ENCODE assay signal across 11 cellular contexts in genomic region chr3:42846682-42847522, GRCh38. TPM values are rescaled to one million over a fixed set of nuclear protein-coding genes. Genes with fewer than 3 reads are reported as not detected.
DNase-seq lines count a peak whose midpoint lies in the region; ATAC-seq, FAIRE-seq and TF ChIP-seq lines count a peak whose summit lies in the region.
"Had no signal": no experiment of that assay in that cellular context is flagged by ENCODE, and none has a peak within 500 bp of the region (broad histone marks: within the 10 kb centered on the region; RNA-seq: fewer than 3 reads in every experiment).

No MANE protein-coding gene starts in this region.

- H3K9me3 Mint-ChIP-seq in MCF 10A (ENCODE audit: unreplicated experiment) (no peaks in the 10 kb centered on the region), T-cell (no peaks in the 10 kb centered on the region)

- H3K27ac Mint-ChIP-seq in MCF 10A (ENCODE audit: low read depth, unreplicated experiment) = no peak overlapping the region
- peak overlapping the region in 1 of 2 donors; percentile 70 for H3K27ac Mint-ChIP-seq in T-cell

- no TSS peak for BruUV-seq in MCF 10A (replicated peaks; lab: Mats Ljungman, UMichigan)
- BruUV-seq in HepG2 (replicated peaks; lab: Mats Ljungman, UMichigan) = no TSS peak

- TF ChIP-seq CTCF in breast epithelium (IDR thresholded peaks at IDR 0.05) (no peak), MCF 10A (IDR thresholded peaks at IDR 0.05; ENCODE audit: unreplicated experiment) (no peak), HepG2 (CRISPR knock-in tag; IDR thresholded peaks at IDR 0.05) (no peak), uterus (IDR thresholded peaks at IDR 0.05) (no peak)

- no peaks in the 10 kb centered on the region for H3K36me3 ChIP-seq in breast epithelium
- H3K36me3 ChIP-seq in HepG2 (replicated peaks in 1 of 2; ENCODE audit: control insufficient read depth in 1 of 2, insufficient read depth in 2 of 2, low read length in 2 of 2) = no peaks in the 10 kb centered on the region
- no peaks in the 10 kb centered on the region for H3K36me3 ChIP-seq in uterus
- H3K36me3 ChIP-seq: BE2C had no signal

- POLR2A ChIA-PET in MCF 10A (lab: Yijun Ruan, JAX) (no interaction called here), T-cell (lab: Charles Lee) (no interaction called here), HepG2 (lab: Yijun Ruan, JAX) (interaction anchor here (0.6 to 1.7 kb wide), 4 partner anchors 9 to 42 kb away, joined by 3 to 5 read pairs (median 4); partner anchors contain the start of gene CYP8B1)

- H3K27me3 Mint-ChIP-seq in MCF 10A (ENCODE audit: insufficient read depth, unreplicated experiment) (no peaks in the 10 kb centered on the region), T-cell (no peaks in the 10 kb centered on the region)

- H3K27ac ChIP-seq in breast epithelium (peak overlapping the region; percentile 11 to 84), HepG2 (ENCODE audit: extremely low read length, insufficient read depth, low read length) (peak overlapping the region; percentile 51), uterus (peak overlapping the region; percentile 54 to 62)

- 0 out of 2 replicates have a peak overlapping the region, but pooled peaks have one; percentile 23 for H3K9ac ChIP-seq in HepG2 (ENCODE audit: insufficient read depth, low read depth, low read length)

- CTCF ChIA-PET in MCF 10A (lab: Yijun Ruan, JAX) = interaction anchor here (1.8 kb wide), 1 partner anchor 15 kb away, joined by 5 read pairs; no protein-coding TSS in a partner anchor
- CTCF ChIA-PET in T-cell (lab: Charles Lee) = no interaction called here
- CTCF ChIA-PET in HepG2 (lab: Yijun Ruan, JAX; ENCODE audit: low intra/inter-chr PET ratio, low total read pairs) = no interaction called here

- ATAC-seq in T-cell (replicated peaks in 1 of 4) (peak in 3 of 4 experiments; percentile 48 to 64 (median 56)), HepG2 (peak; percentile 86), GM21423 (IDR thresholded peaks at IDR 0.05; ENCODE audit: unreplicated experiment) (no peak)
- ATAC-seq: left colon had no signal

- no peaks in the 10 kb centered on the region for H3K79me2 ChIP-seq in HepG2 (ENCODE audit: insufficient read depth, low read length)

- H3K9me3 ChIP-seq in breast epithelium = no peaks in the 10 kb centered on the region
- H3K9me3 ChIP-seq in HepG2 (ENCODE audit: low read length) = no peaks in the 10 kb centered on the region
- no peaks in the 10 kb centered on the region for H3K9me3 ChIP-seq in uterus
- H3K9me3 ChIP-seq: BE2C had no signal

- H3K4me2 ChIP-seq in HepG2 (ENCODE audit: low read depth, low read length) = peak overlapping the region; percentile 59

- H3K4me1 Mint-ChIP-seq in MCF 10A (ENCODE audit: insufficient read depth, unreplicated experiment) = peaks cover 11% of the 10 kb centered on the region
- peaks cover 13 to 14% (median 14%) of the 10 kb centered on the region in 3 donors for H3K4me1 Mint-ChIP-seq in T-cell

- H3K36me3 Mint-ChIP-seq in MCF 10A (ENCODE audit: insufficient read depth, unreplicated experiment) (no peaks in the 10 kb centered on the region), T-cell (no peaks in the 10 kb centered on the region)

- DNase-seq in breast epithelium (ENCODE audit: low spot score in 2 of 2) (no peak), MCF 10A (ENCODE audit: unreplicated experiment) (no peak), T-cell (peak in 10 of 34 experiments; percentile 3 to 47 (median 8)), HepG2 (ENCODE audit: low spot score) (peak; percentile 70), uterus (no peak), NCI-H446 (lab: John Stamatoyannopoulos, UW) (no peak), middle frontal gyrus (ENCODE audit: extremely low spot score, low spot score) (no peak)
- DNase-seq: BE2C had no signal

- peak overlapping the region; percentile 21 for H2AFZ ChIP-seq in HepG2 (ENCODE audit: low read length)

- 43% methylated on average over 5 of the region's 5 CpGs for WGBS in HepG2 (ENCODE audit: low lambda C conversion rate)

- no peaks in the 10 kb centered on the region for H4K20me1 ChIP-seq in HepG2 (ENCODE audit: insufficient read depth, low read length)

- H3K4me1 ChIP-seq in breast epithelium (no peaks in the 10 kb centered on the region), HepG2 (ENCODE audit: insufficient read depth, low read length) (peaks cover 84% of the 10 kb centered on the region), uterus (peaks cover 5% of the 10 kb centered on the region in 2 donors)
- H3K4me1 ChIP-seq: BE2C had no signal

- H3K4me3 ChIP-seq in breast epithelium (no peak overlapping the region), HepG2 (replicated peaks in 1 of 3; ENCODE audit: insufficient read depth in 1 of 3, low read depth in 2 of 3, low read length in 3 of 3) (peak overlapping the region in 1 of 3 experiments; percentile 23; a peak in 1 of 6 replicates), uterus (no peak overlapping the region)

- no peak for TF ChIP-seq POLR2A in breast epithelium (IDR thresholded peaks at IDR 0.05)
- TF ChIP-seq POLR2A in HepG2 (IDR thresholded peaks at IDR 0.05; ENCODE audit: insufficient read depth in 1 of 2, low read depth in 2 of 2, low read length in 2 of 2) = no peak
- TF ChIP-seq POLR2A in uterus (IDR thresholded peaks at IDR 0.05) = no peak

- no peak overlapping the region for H3K4me3 Mint-ChIP-seq in MCF 10A (ENCODE audit: unreplicated experiment)
- peak overlapping the region in 1 of 3 donors; percentile 1 for H3K4me3 Mint-ChIP-seq in T-cell

- intact Hi-C loops in breast epithelium (cut with DNase I; ENCODE audit: low total_unique reads) = no loop called here
- intact Hi-C loops in MCF 10A (cut with micrococcal nuclease) = no loop called here
- intact Hi-C loops in HepG2 (cut with micrococcal nuclease; ENCODE audit: unreplicated experiment) = no loop called here
- intact Hi-C loops in uterus (cut with DNase I; ENCODE audit: low total_unique reads) = no loop called here

- TF ChIP-seq EP300 in HepG2 (IDR thresholded peaks at IDR 0.05; ENCODE audit: low read depth in 2 of 2, low read length in 2 of 2) (peak in 1 of 2 experiments; percentile 70; a peak in 2 of 4 replicates), HepG2 (CRISPR knock-in tag; IDR thresholded peaks at IDR 0.05; ENCODE audit: borderline replicate concordance) (no peak; the same call in 1 of the 2 replicates)

- H3K27me3 ChIP-seq in breast epithelium (no peaks in the 10 kb centered on the region), HepG2 (ENCODE audit: control insufficient read depth in 1 of 2, insufficient read depth in 2 of 2, low read length in 2 of 2) (no peaks in the 10 kb centered on the region), uterus (no peaks in the 10 kb centered on the region)
- H3K27me3 ChIP-seq: BE2C had no signal

- in situ Hi-C loops in HepG2 (cut with HindIII; ENCODE audit: extremely low pct_ligation_motif_present, low pct_unique_long_range_greater_than_20kb) = loop anchor here (25.0 kb wide), 1 partner anchor 610 kb away; no protein-coding TSS in a partner anchor

- peak; percentile 78 for FAIRE-seq in HepG2 (lab: Jason Lieb, UNC)

- no peak for TF ChIP-seq RAD21 in HepG2 (CRISPR knock-in tag; IDR thresholded peaks at IDR 0.05)

RNA-seq across cellular contexts. Expression of gene CYP8B1, which starts 28.8 kb away (rescaled TPM):
- total RNA-seq in breast epithelium (not detected), MCF 10A (2022) (not detected in 2 replicates), T-cell (under 1 TPM in 3 of 5 donors, not detected in 2; 0.09 to 0.23 (median 0.13) TPM), HepG2 (2016; rRNA removed; fragmentation: Illumina TruSeq; extraction: Trizol) (0.58 and 0.90 TPM in 2 replicates), uterus (not detected)
- total RNA-seq in HepG2 (2016; cell fraction: cytosol; rRNA removed; fragmentation: Illumina TruSeq; extraction: Trizol; ENCODE audit: low read depth) = 0.20 and 0.26 TPM in 2 replicates
- total RNA-seq in HepG2 (2016; cell fraction: insoluble cytoplasmic fraction; rRNA removed; fragmentation: Illumina TruSeq; extraction: Trizol) = 0.41 and 0.79 TPM in 2 replicates
- total RNA-seq in HepG2 (2016; cell fraction: membrane; rRNA removed; fragmentation: Illumina TruSeq; extraction: Trizol) = 0.25 and 0.41 TPM in 2 replicates
- 1.2 and 1.7 TPM in 2 replicates for total RNA-seq in HepG2 (2016; cell fraction: nucleus; rRNA removed; fragmentation: Illumina TruSeq; extraction: Trizol)
- polyA plus RNA-seq in HepG2 (2011; rRNA removed) = 2.0 and 2.8 TPM in 2 replicates
- polyA plus RNA-seq in HepG2 (2011; cell fraction: cytosol; rRNA removed) = 1.5 and 2.3 TPM in 2 replicates
- polyA plus RNA-seq in HepG2 (2011; cell fraction: nucleus; rRNA removed) = 0.79 and 1.8 TPM in 2 replicates
- polyA plus RNA-seq in HepG2 (2012) = 2.6 and 4.9 TPM in 2 replicates
- polyA plus RNA-seq in HepG2 (2016; cell fraction: cytosol; fragmentation: Illumina TruSeq; extraction: Trizol; ENCODE audit: low read depth) = 0.12 and 0.17 TPM in 2 replicates
- 0.52 and 0.73 TPM in 2 replicates for polyA plus RNA-seq in HepG2 (2016; cell fraction: insoluble cytoplasmic fraction; fragmentation: Illumina TruSeq; extraction: Trizol; ENCODE audit: low read depth)
- polyA plus RNA-seq in HepG2 (2016; cell fraction: membrane; fragmentation: Illumina TruSeq; extraction: Trizol; ENCODE audit: low read depth) = 0.31 and 0.44 TPM in 2 replicates
- polyA plus RNA-seq in HepG2 (2016; cell fraction: nucleus; fragmentation: Illumina TruSeq; extraction: Trizol; ENCODE audit: insufficient read depth, low read depth) = 1.5 and 2.0 TPM in 2 replicates
- 4.2 TPM in 1 of 2 replicates, not detected in the other for polyA minus RNA-seq in HepG2 (2011; rRNA and poly(A)+ RNA removed; ENCODE audit: low replicate concordance)
- polyA minus RNA-seq in HepG2 (2011; cell fraction: cytosol; rRNA and poly(A)+ RNA removed) = 2.0 and 3.6 TPM in 2 replicates
- 2.4 and 2.6 TPM in 2 replicates for polyA minus RNA-seq in HepG2 (2011; cell fraction: nucleus; rRNA and poly(A)+ RNA removed)
- total RNA-seq: left colon, urinary bladder had no signal

RNA-seq across cellular contexts. Expression of gene ACKR2, which starts 37.7 kb away (rescaled TPM):
- 10 to 100 TPM in 1 of 3 donors, 1 to 10 TPM in 2; 1.8 to 15.8 (median 6.9) TPM for total RNA-seq in breast epithelium
- total RNA-seq in MCF 10A (2022) = 0.42 and 0.61 TPM in 2 replicates
- total RNA-seq in T-cell = 1 to 10 TPM in 2 of 5 donors, under 1 TPM in 2, not detected in 1; 0.20 to 1.2 (median 0.80) TPM
- total RNA-seq in HepG2 (2016; rRNA removed; fragmentation: Illumina TruSeq; extraction: Trizol) = 1.1 TPM in 2 replicates
- total RNA-seq in HepG2 (2016; cell fraction: cytosol; rRNA removed; fragmentation: Illumina TruSeq; extraction: Trizol; ENCODE audit: low read depth) = 0.62 and 2.0 TPM in 2 replicates
- total RNA-seq in HepG2 (2016; cell fraction: insoluble cytoplasmic fraction; rRNA removed; fragmentation: Illumina TruSeq; extraction: Trizol) = 0.64 and 0.71 TPM in 2 replicates
- 1.1 and 1.2 TPM in 2 replicates for total RNA-seq in HepG2 (2016; cell fraction: membrane; rRNA removed; fragmentation: Illumina TruSeq; extraction: Trizol)
- 1.1 and 2.7 TPM in 2 replicates for total RNA-seq in HepG2 (2016; cell fraction: nucleus; rRNA removed; fragmentation: Illumina TruSeq; extraction: Trizol)
- polyA plus RNA-seq in HepG2 (2011; rRNA removed) = 1.9 and 2.6 TPM in 2 replicates
- polyA plus RNA-seq in HepG2 (2011; cell fraction: cytosol; rRNA removed) = 0.87 and 1.3 TPM in 2 replicates
- 1.9 and 2.1 TPM in 2 replicates for polyA plus RNA-seq in HepG2 (2011; cell fraction: nucleus; rRNA removed)
- polyA plus RNA-seq in HepG2 (2012) = 1.4 and 1.8 TPM in 2 replicates
- polyA plus RNA-seq in HepG2 (2016; cell fraction: cytosol; fragmentation: Illumina TruSeq; extraction: Trizol; ENCODE audit: low read depth) = 0.19 and 0.42 TPM in 2 replicates
- polyA plus RNA-seq in HepG2 (2016; cell fraction: insoluble cytoplasmic fraction; fragmentation: Illumina TruSeq; extraction: Trizol; ENCODE audit: low read depth) = 0.44 and 0.74 TPM in 2 replicates
- polyA plus RNA-seq in HepG2 (2016; cell fraction: membrane; fragmentation: Illumina TruSeq; extraction: Trizol; ENCODE audit: low read depth) = 0.29 and 0.34 TPM in 2 replicates
- polyA plus RNA-seq in HepG2 (2016; cell fraction: nucleus; fragmentation: Illumina TruSeq; extraction: Trizol; ENCODE audit: insufficient read depth, low read depth) = 0.83 and 1.5 TPM in 2 replicates
- 0.05 and 6.0 TPM in 2 replicates for polyA minus RNA-seq in HepG2 (2011; rRNA and poly(A)+ RNA removed; ENCODE audit: low replicate concordance)
- polyA minus RNA-seq in HepG2 (2011; cell fraction: cytosol; rRNA and poly(A)+ RNA removed) = 3.0 and 3.5 TPM in 2 replicates
- 3.5 and 6.0 TPM in 2 replicates for polyA minus RNA-seq in HepG2 (2011; cell fraction: nucleus; rRNA and poly(A)+ RNA removed)
- total RNA-seq in uterus = 1 to 10 TPM; 1.5 to 8.7 (median 4.7) TPM

RNA-seq across cellular contexts. Expression of gene HIGD1A, which starts 42.6 kb away (rescaled TPM):
- total RNA-seq in breast epithelium = 100 to 1,000 TPM; 131 to 185 (median 148) TPM
- 140 and 161 TPM in 2 replicates for total RNA-seq in MCF 10A (2022)
- total RNA-seq in T-cell = 10 to 100 TPM; 17.3 to 27.8 (median 24.3) TPM
- total RNA-seq in HepG2 (2016; rRNA removed; fragmentation: Illumina TruSeq; extraction: Trizol) = 253 and 379 TPM in 2 replicates
- total RNA-seq in HepG2 (2016; cell fraction: cytosol; rRNA removed; fragmentation: Illumina TruSeq; extraction: Trizol; ENCODE audit: low read depth) = 47.7 and 48.6 TPM in 2 replicates
- total RNA-seq in HepG2 (2016; cell fraction: insoluble cytoplasmic fraction; rRNA removed; fragmentation: Illumina TruSeq; extraction: Trizol) = 250 and 416 TPM in 2 replicates
- 136 and 157 TPM in 2 replicates for total RNA-seq in HepG2 (2016; cell fraction: membrane; rRNA removed; fragmentation: Illumina TruSeq; extraction: Trizol)
- 98.8 and 101 TPM in 2 replicates for total RNA-seq in HepG2 (2016; cell fraction: nucleus; rRNA removed; fragmentation: Illumina TruSeq; extraction: Trizol)
- 175 and 222 TPM in 2 replicates for polyA plus RNA-seq in HepG2 (2011; rRNA removed)
- 84.7 and 175 TPM in 2 replicates for polyA plus RNA-seq in HepG2 (2011; cell fraction: cytosol; rRNA removed)
- 20.5 and 47.2 TPM in 2 replicates for polyA plus RNA-seq in HepG2 (2011; cell fraction: nucleus; rRNA removed)
- 196 and 210 TPM in 2 replicates for polyA plus RNA-seq in HepG2 (2012)
- 58.2 and 60.2 TPM in 2 replicates for polyA plus RNA-seq in HepG2 (2016; cell fraction: cytosol; fragmentation: Illumina TruSeq; extraction: Trizol; ENCODE audit: low read depth)
- 380 and 413 TPM in 2 replicates for polyA plus RNA-seq in HepG2 (2016; cell fraction: insoluble cytoplasmic fraction; fragmentation: Illumina TruSeq; extraction: Trizol; ENCODE audit: low read depth)
- 121 and 132 TPM in 2 replicates for polyA plus RNA-seq in HepG2 (2016; cell fraction: membrane; fragmentation: Illumina TruSeq; extraction: Trizol; ENCODE audit: low read depth)
- polyA plus RNA-seq in HepG2 (2016; cell fraction: nucleus; fragmentation: Illumina TruSeq; extraction: Trizol; ENCODE audit: insufficient read depth, low read depth) = 141 TPM in 2 replicates
- 17.0 and 26.1 TPM in 2 replicates for polyA minus RNA-seq in HepG2 (2011; rRNA and poly(A)+ RNA removed; ENCODE audit: low replicate concordance)
- polyA minus RNA-seq in HepG2 (2011; cell fraction: cytosol; rRNA and poly(A)+ RNA removed) = 99.1 and 123 TPM in 2 replicates
- 38.9 and 61.0 TPM in 2 replicates for polyA minus RNA-seq in HepG2 (2011; cell fraction: nucleus; rRNA and poly(A)+ RNA removed)
- 100 to 1,000 TPM in 2 of 4 donors, 10 to 100 TPM in 2; 65.3 to 234 (median 103) TPM for total RNA-seq in uterus

RNA-seq across cellular contexts. Expression of gene ZNF662, which starts 59.0 kb away (rescaled TPM):
- 10 to 100 TPM in 2 of 3 donors, 1 to 10 TPM in 1; 8.2 to 17.4 (median 13.8) TPM for total RNA-seq in breast epithelium
- not detected in 2 replicates for total RNA-seq in MCF 10A (2022)
- total RNA-seq in T-cell = 1 to 10 TPM in 4 of 5 donors, under 1 TPM in 1; 0.92 to 8.8 (median 3.7) TPM
- not detected in 2 replicates for total RNA-seq in HepG2 (2016; rRNA removed; fragmentation: Illumina TruSeq; extraction: Trizol)
- not detected in 2 replicates for total RNA-seq in HepG2 (2016; cell fraction: cytosol; rRNA removed; fragmentation: Illumina TruSeq; extraction: Trizol; ENCODE audit: low read depth)
- total RNA-seq in HepG2 (2016; cell fraction: insoluble cytoplasmic fraction; rRNA removed; fragmentation: Illumina TruSeq; extraction: Trizol) = 0.02 TPM in 1 of 2 replicates, not detected in the other
- total RNA-seq in HepG2 (2016; cell fraction: membrane; rRNA removed; fragmentation: Illumina TruSeq; extraction: Trizol) = not detected in 2 replicates
- not detected in 2 replicates for total RNA-seq in HepG2 (2016; cell fraction: nucleus; rRNA removed; fragmentation: Illumina TruSeq; extraction: Trizol)
- 0.05 TPM in 1 of 2 replicates, not detected in the other for polyA plus RNA-seq in HepG2 (2011; rRNA removed)
- not detected in 2 replicates for polyA plus RNA-seq in HepG2 (2011; cell fraction: cytosol; rRNA removed)
- not detected in 2 replicates for polyA plus RNA-seq in HepG2 (2011; cell fraction: nucleus; rRNA removed)
- polyA plus RNA-seq in HepG2 (2012) = not detected in 2 replicates
- polyA plus RNA-seq in HepG2 (2016; cell fraction: cytosol; fragmentation: Illumina TruSeq; extraction: Trizol; ENCODE audit: low read depth) = not detected in 2 replicates
- not detected in 2 replicates for polyA plus RNA-seq in HepG2 (2016; cell fraction: insoluble cytoplasmic fraction; fragmentation: Illumina TruSeq; extraction: Trizol; ENCODE audit: low read depth)
- not detected in 2 replicates for polyA plus RNA-seq in HepG2 (2016; cell fraction: membrane; fragmentation: Illumina TruSeq; extraction: Trizol; ENCODE audit: low read depth)
- polyA plus RNA-seq in HepG2 (2016; cell fraction: nucleus; fragmentation: Illumina TruSeq; extraction: Trizol; ENCODE audit: insufficient read depth, low read depth) = not detected in 2 replicates
- not detected in 2 replicates for polyA minus RNA-seq in HepG2 (2011; rRNA and poly(A)+ RNA removed; ENCODE audit: low replicate concordance)
- polyA minus RNA-seq in HepG2 (2011; cell fraction: cytosol; rRNA and poly(A)+ RNA removed) = not detected in 2 replicates
- polyA minus RNA-seq in HepG2 (2011; cell fraction: nucleus; rRNA and poly(A)+ RNA removed) = 0.26 and 0.50 TPM in 2 replicates
- 10 to 100 TPM in 3 of 4 donors, 1 to 10 TPM in 1; 7.2 to 25.5 (median 19.6) TPM for total RNA-seq in uterus
